1 cellular context compared by ENCODE assay signal in the genomic region with DNA sequence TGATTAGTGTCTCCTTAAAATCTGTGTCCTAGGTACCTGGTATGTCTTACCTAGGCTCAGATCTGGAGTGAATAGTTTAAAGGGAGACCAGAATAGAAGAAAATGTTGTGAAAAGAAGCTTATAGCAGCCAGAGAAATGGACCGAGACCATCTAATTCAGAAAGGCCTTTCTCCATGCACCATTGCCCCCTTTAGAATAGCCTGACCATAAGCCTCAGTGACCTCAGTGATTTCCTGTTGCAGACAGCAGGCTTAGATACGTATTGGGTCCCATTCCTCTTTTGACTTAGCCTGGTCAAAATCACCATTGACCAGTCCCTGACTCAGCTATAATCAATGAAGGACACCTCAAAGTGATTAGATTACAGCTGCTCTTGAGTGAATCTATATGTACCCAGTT.
TF ChIP-seq lines count a peak whose summit lies in the region.

No MANE protein-coding gene starts in this region.

TF ChIP-seq in WTC11, 78 proteins besides CTCF, POLR2A, EP300 and RAD21:
- TF ChIP-seq, protein P1, sequence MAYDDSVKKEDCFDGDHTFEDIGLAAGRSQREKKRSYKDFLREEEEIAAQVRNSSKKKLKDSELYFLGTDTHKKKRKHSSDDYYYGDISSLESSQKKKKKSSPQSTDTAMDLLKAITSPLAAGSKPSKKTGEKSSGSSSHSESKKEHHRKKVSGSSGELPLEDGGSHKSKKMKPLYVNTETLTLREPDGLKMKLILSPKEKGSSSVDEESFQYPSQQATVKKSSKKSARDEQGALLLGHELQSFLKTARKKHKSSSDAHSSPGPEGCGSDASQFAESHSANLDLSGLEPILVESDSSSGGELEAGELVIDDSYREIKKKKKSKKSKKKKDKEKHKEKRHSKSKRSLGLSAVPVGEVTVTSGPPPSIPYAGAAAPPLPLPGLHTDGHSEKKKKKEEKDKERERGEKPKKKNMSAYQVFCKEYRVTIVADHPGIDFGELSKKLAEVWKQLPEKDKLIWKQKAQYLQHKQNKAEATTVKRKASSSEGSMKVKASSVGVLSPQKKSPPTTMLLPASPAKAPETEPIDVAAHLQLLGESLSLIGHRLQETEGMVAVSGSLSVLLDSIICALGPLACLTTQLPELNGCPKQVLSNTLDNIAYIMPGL (CRISPR knock-in tag; IDR thresholded peaks at IDR 0.05) = no peak
- TF ChIP-seq FOXJ3 (CRISPR knock-in tag; IDR thresholded peaks at IDR 0.05; ENCODE audit: borderline replicate concordance) (no peak), ATF1 (CRISPR knock-in tag; IDR thresholded peaks at IDR 0.05) (no peak), ESRRA (CRISPR knock-in tag; IDR thresholded peaks at IDR 0.05; ENCODE audit: borderline replicate concordance) (no peak), ETV6 (CRISPR knock-in tag; IDR thresholded peaks at IDR 0.05) (no peak), NR2C2 (CRISPR knock-in tag; IDR thresholded peaks at IDR 0.05) (no peak), EMX1 (CRISPR knock-in tag; IDR thresholded peaks at IDR 0.05) (no peak), ZNF232 (CRISPR knock-in tag; IDR thresholded peaks at IDR 0.05) (no peak), SMAD4 (CRISPR knock-in tag; IDR thresholded peaks at IDR 0.05) (no peak)
- TF ChIP-seq, protein P2, sequence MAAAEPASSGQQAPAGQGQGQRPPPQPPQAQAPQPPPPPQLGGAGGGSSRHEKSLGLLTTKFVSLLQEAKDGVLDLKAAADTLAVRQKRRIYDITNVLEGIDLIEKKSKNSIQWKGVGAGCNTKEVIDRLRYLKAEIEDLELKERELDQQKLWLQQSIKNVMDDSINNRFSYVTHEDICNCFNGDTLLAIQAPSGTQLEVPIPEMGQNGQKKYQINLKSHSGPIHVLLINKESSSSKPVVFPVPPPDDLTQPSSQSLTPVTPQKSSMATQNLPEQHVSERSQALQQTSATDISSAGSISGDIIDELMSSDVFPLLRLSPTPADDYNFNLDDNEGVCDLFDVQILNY (CRISPR knock-in tag; IDR thresholded peaks at IDR 0.05) = no peak
